Comparison of ENCODE assay signal across 12 cellular contexts in the genomic region with DNA sequence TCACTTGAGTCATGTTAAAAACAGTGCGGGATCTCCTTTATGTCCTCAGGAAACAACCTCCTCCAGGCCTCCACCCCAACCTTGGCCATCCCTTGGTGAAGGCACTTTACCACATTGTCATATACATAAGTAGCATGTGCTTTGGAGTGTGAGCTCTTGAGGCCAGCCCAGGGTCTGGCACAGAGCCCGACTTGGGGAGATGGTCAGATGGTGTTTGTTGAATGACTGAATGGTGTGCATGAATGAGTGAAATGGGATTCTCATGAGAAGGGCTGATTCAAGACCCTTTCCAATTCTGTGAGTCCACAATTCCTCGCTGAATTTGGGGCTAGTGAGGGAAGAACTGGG.
"Had no signal": no experiment of that assay in that cellular context is flagged by ENCODE, and none has a peak within 500 bp of the region (broad histone marks: within the 10 kb centered on the region; RNA-seq: fewer than 3 reads in every experiment).

No MANE protein-coding gene starts in this region.

- H3K36me3 Mint-ChIP-seq: activated naive CD8-positive, alpha-beta T cell treated with anti-CD3 and anti-CD28 coated beads, Interleukin-2, amount 10 ng/mL, durations not matched to agents 7 days and 5 days; stimulated activated memory B cell treated with anti-CD40 and anti-IgM and Interleukin-4, amounts not matched to agents 10 μg/mL and 1 μg/mL and 100 μg/mL, for 72 hours; T-cell had no signal

- H3K27ac ChIP-seq: breast epithelium, neutrophil had no signal

- H3K4me1 Mint-ChIP-seq: activated naive CD8-positive, alpha-beta T cell treated with anti-CD3 and anti-CD28 coated beads, Interleukin-2, amount 10 ng/mL, durations not matched to agents 7 days and 5 days had no signal

- H3K9me3 Mint-ChIP-seq: activated naive CD8-positive, alpha-beta T cell treated with anti-CD3 and anti-CD28 coated beads, Interleukin-2, amount 10 ng/mL, durations not matched to agents 7 days and 5 days; stimulated activated memory B cell treated with anti-CD40 and anti-IgM and Interleukin-4, amounts not matched to agents 10 μg/mL and 1 μg/mL and 100 μg/mL, for 72 hours; T-cell had no signal

- H3K27ac Mint-ChIP-seq: activated CD8-positive, alpha-beta T cell treated with anti-CD3 and anti-CD28 coated beads, Interleukin-2, amount 10 ng/mL, durations not matched to agents 7 days and 5 days; activated naive CD8-positive, alpha-beta T cell treated with anti-CD3 and anti-CD28 coated beads, Interleukin-2, amount 10 ng/mL, durations not matched to agents 7 days and 5 days; stimulated activated memory B cell treated with anti-CD40 and anti-IgM and Interleukin-4, amounts not matched to agents 10 μg/mL and 1 μg/mL and 100 μg/mL, for 72 hours; T-cell had no signal

- ATAC-seq: activated CD8-positive, alpha-beta T cell treated with anti-CD3 and anti-CD28 coated beads, Interleukin-2, amount 10 ng/mL, durations not matched to agents 7 days and 5 days; esophagus mucosa; right cardiac atrium; stimulated activated memory B cell treated with anti-CD40 and anti-IgM and Interleukin-4, amounts not matched to agents 10 μg/mL and 1 μg/mL and 100 μg/mL, for 72 hours had no signal

- H3K4me3 Mint-ChIP-seq: activated CD8-positive, alpha-beta T cell treated with anti-CD3 and anti-CD28 coated beads, Interleukin-2, amount 10 ng/mL, durations not matched to agents 7 days and 5 days; activated naive CD8-positive, alpha-beta T cell treated with anti-CD3 and anti-CD28 coated beads, Interleukin-2, amount 10 ng/mL, durations not matched to agents 7 days and 5 days; stimulated activated memory B cell treated with anti-CD40 and anti-IgM and Interleukin-4, amounts not matched to agents 10 μg/mL and 1 μg/mL and 100 μg/mL, for 72 hours; T-cell had no signal

- DNase-seq: activated CD4-positive, alpha-beta T cell treated with anti-CD3 and anti-CD28 coated beads for 48 hours; activated CD8-positive, alpha-beta memory T cell treated with anti-CD3 and anti-CD28 coated beads, Interleukin-2, amount 50 U/mL, for 48 hours; activated CD8-positive, alpha-beta T cell treated with anti-CD3 and anti-CD28 coated beads, Interleukin-2, amount 10 ng/mL, durations not matched to agents 7 days and 5 days; activated naive CD8-positive, alpha-beta T cell treated with anti-CD3 and anti-CD28 coated beads, Interleukin-2, amount 10 ng/mL, durations not matched to agents 7 days and 5 days; anterior cingulate cortex; right cardiac atrium; T-cell; T1000 had no signal
